Comparison of ENCODE assay signal across 2 cellular contexts in the genomic region with DNA sequence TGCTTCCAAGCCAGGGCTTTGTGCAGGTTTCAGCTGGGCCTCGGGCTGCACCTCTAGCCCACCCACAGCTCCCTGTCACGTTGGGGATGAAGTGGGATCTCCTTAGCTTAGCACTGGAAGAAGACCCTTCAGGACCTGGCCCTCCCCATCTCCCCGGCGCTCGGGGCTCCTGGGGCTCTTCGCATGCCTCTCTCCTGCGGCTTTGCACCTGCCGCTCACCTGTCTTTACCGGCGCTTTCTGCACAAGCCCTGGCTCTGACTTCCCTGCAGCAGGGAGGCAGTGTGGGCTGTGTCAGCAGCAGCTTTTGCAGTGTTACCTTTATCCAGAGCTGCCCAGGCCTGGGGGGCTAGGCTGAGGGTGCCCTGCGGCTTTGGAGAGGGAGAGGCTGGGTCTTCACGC.
TF ChIP-seq lines count a peak whose summit lies in the region.

No MANE protein-coding gene starts in this region.

TF ChIP-seq in HCT116, 20 proteins besides CTCF, POLR2A, EP300 and RAD21:
- TF ChIP-seq JUND (IDR thresholded peaks at IDR 0.05) (no peak), CEBPB (IDR thresholded peaks at IDR 0.05; ENCODE audit: low read depth) (no peak), ELF1 (IDR thresholded peaks at IDR 0.05; ENCODE audit: borderline replicate concordance, low read depth) (no peak), TCF7L2 (IDR thresholded peaks at IDR 0.05; ENCODE audit: borderline replicate concordance, extremely low read depth, insufficient read depth, insufficient read length) (no peak), FOSL1 (IDR thresholded peaks at IDR 0.05; ENCODE audit: low read depth) (no peak), YY1 (IDR thresholded peaks at IDR 0.05; ENCODE audit: extremely low read depth, insufficient replicate concordance, low read depth, low read length) (no peak), SRF (IDR thresholded peaks at IDR 0.05; ENCODE audit: low read depth) (no peak), POLR2AphosphoS5 (IDR thresholded peaks at IDR 0.05; ENCODE audit: low read depth, low read length) (no peak), ZFX (IDR thresholded peaks at IDR 0.05) (no peak), SP1 (IDR thresholded peaks at IDR 0.05; ENCODE audit: low read depth) (no peak)

TF ChIP-seq in K562, 482 proteins besides CTCF, POLR2A, EP300 and RAD21:
- TF ChIP-seq ZNF384 (IDR thresholded peaks at IDR 0.05; ENCODE audit: low read depth, low read length) (no peak), SIX5 (IDR thresholded peaks at IDR 0.05; ENCODE audit: borderline replicate concordance in 1 of 2, insufficient read depth in 1 of 2, low read depth in 1 of 2, low read length in 2 of 2) (no peak), DMBX1 (CRISPR knock-in tag; IDR thresholded peaks at IDR 0.05; ENCODE audit: borderline replicate concordance) (no peak)
